Comparison of ENCODE assay signal across 3 cellular contexts in the genomic region with DNA sequence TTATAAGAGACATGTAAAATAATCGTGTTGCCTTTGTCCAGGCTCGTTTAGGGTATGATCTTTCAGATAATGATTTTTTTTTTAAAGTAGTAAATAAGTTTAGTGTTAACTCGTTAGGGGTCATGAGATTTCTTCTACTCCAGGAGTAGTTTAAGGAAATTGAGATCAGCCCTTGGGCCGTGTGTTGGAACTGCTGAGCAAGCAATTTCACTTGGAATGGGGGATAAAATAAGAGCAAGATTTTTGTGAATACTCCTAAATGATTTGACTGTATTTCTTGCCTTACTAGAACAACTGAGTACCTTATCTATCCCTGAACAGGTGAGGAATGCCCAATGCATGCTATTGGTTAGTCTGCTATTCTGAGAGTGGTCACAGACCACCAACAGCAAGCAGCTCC.
A peak's percentile ranks its signal among the peaks of the same experiment; 100 is the strongest.
TF ChIP-seq lines count a peak whose summit lies in the region.

No MANE protein-coding gene starts in this region.

TF ChIP-seq in GM23338, 12 proteins besides CTCF, POLR2A, EP300 and RAD21 (continues in another document):
- no peak for TF ChIP-seq NANOG (IDR thresholded peaks at IDR 0.05; ENCODE audit: borderline replicate concordance)
- no peak for TF ChIP-seq CREB1 (CRISPR knock-in tag; IDR thresholded peaks at IDR 0.05; ENCODE audit: low read depth)
- TF ChIP-seq, protein P1, sequence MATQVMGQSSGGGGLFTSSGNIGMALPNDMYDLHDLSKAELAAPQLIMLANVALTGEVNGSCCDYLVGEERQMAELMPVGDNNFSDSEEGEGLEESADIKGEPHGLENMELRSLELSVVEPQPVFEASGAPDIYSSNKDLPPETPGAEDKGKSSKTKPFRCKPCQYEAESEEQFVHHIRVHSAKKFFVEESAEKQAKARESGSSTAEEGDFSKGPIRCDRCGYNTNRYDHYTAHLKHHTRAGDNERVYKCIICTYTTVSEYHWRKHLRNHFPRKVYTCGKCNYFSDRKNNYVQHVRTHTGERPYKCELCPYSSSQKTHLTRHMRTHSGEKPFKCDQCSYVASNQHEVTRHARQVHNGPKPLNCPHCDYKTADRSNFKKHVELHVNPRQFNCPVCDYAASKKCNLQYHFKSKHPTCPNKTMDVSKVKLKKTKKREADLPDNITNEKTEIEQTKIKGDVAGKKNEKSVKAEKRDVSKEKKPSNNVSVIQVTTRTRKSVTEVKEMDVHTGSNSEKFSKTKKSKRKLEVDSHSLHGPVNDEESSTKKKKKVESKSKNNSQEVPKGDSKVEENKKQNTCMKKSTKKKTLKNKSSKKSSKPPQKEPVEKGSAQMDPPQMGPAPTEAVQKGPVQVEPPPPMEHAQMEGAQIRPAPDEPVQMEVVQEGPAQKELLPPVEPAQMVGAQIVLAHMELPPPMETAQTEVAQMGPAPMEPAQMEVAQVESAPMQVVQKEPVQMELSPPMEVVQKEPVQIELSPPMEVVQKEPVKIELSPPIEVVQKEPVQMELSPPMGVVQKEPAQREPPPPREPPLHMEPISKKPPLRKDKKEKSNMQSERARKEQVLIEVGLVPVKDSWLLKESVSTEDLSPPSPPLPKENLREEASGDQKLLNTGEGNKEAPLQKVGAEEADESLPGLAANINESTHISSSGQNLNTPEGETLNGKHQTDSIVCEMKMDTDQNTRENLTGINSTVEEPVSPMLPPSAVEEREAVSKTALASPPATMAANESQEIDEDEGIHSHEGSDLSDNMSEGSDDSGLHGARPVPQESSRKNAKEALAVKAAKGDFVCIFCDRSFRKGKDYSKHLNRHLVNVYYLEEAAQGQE (IDR thresholded peaks at IDR 0.05; ENCODE audit: unreplicated experiment) = no peak
- TF ChIP-seq EZH2phosphoT487 (IDR thresholded peaks at IDR 0.05; ENCODE audit: unreplicated experiment) = no peak
- TF ChIP-seq STAT1 (IDR thresholded peaks at IDR 0.05; ENCODE audit: unreplicated experiment) = no peak
- no peak for TF ChIP-seq ZNF114 (CRISPR knock-in tag; IDR thresholded peaks at IDR 0.05)
- TF ChIP-seq ZNF331 (CRISPR knock-in tag; IDR thresholded peaks at IDR 0.05; ENCODE audit: low read depth) = no peak
- TF ChIP-seq POLR2AphosphoS5 (IDR thresholded peaks at IDR 0.05; ENCODE audit: low read depth) = no peak

TF ChIP-seq in H1, 55 proteins besides CTCF, POLR2A, EP300 and RAD21:
- TF ChIP-seq MAFK (IDR thresholded peaks at IDR 0.05; ENCODE audit: low read depth, low read length) (peak; percentile 87), TBP (IDR thresholded peaks at IDR 0.05; ENCODE audit: low read depth, low read length) (no peak), RFX5 (IDR thresholded peaks at IDR 0.05; ENCODE audit: borderline replicate concordance, low read depth, low read length) (no peak)

TF ChIP-seq in SK-N-SH treated with all-trans-retinoic acid at 6 μM for 48 hours, 23 proteins besides CTCF, POLR2A, EP300 and RAD21:
- TF ChIP-seq ISL1 (CRISPR knock-in tag; IDR thresholded peaks at IDR 0.05) (no peak), ZC3H10 (CRISPR knock-in tag; IDR thresholded peaks at IDR 0.05) (no peak), ESRRG (CRISPR knock-in tag; IDR thresholded peaks at IDR 0.05) (no peak), TCF4 (CRISPR knock-in tag; IDR thresholded peaks at IDR 0.05; ENCODE audit: borderline replicate concordance) (no peak), ZFP30 (CRISPR knock-in tag; IDR thresholded peaks at IDR 0.05) (no peak), ZNF8 (CRISPR knock-in tag; IDR thresholded peaks at IDR 0.05) (no peak), ARNTL (CRISPR knock-in tag; IDR thresholded peaks at IDR 0.05; ENCODE audit: borderline replicate concordance, low read depth) (no peak), TOX (CRISPR knock-in tag; IDR thresholded peaks at IDR 0.05; ENCODE audit: borderline replicate concordance) (no peak), ZNF565 (CRISPR knock-in tag; conservative IDR thresholded peaks at IDR 0.05; ENCODE audit: low read depth) (no peak), GLIS3 (CRISPR knock-in tag; IDR thresholded peaks at IDR 0.05) (no peak), TSHZ2 (CRISPR knock-in tag; IDR thresholded peaks at IDR 0.05) (no peak), RARB (CRISPR knock-in tag; IDR thresholded peaks at IDR 0.05) (no peak), PPARA (CRISPR knock-in tag; IDR thresholded peaks at IDR 0.05; ENCODE audit: borderline replicate concordance) (no peak), OSR1 (CRISPR knock-in tag; IDR thresholded peaks at IDR 0.05) (no peak), PATZ1 (CRISPR knock-in tag; IDR thresholded peaks at IDR 0.05; ENCODE audit: borderline replicate concordance) (no peak), ZNF70 (CRISPR knock-in tag; IDR thresholded peaks at IDR 0.05) (no peak), ZFP3 (CRISPR knock-in tag; IDR thresholded peaks at IDR 0.05) (no peak), CREB5 (CRISPR knock-in tag; IDR thresholded peaks at IDR 0.05; ENCODE audit: low read depth) (no peak)
- TF ChIP-seq, protein P2, sequence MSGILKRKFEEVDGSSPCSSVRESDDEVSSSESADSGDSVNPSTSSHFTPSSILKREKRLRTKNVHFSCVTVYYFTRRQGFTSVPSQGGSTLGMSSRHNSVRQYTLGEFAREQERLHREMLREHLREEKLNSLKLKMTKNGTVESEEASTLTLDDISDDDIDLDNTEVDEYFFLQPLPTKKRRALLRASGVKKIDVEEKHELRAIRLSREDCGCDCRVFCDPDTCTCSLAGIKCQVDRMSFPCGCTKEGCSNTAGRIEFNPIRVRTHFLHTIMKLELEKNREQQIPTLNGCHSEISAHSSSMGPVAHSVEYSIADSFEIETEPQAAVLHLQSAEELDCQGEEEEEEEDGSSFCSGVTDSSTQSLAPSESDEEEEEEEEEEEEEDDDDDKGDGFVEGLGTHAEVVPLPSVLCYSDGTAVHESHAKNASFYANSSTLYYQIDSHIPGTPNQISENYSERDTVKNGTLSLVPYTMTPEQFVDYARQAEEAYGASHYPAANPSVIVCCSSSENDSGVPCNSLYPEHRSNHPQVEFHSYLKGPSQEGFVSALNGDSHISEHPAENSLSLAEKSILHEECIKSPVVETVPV (CRISPR knock-in tag; IDR thresholded peaks at IDR 0.05) = no peak
